Comparison of ENCODE assay signal across 21 cellular contexts in the genomic region with DNA sequence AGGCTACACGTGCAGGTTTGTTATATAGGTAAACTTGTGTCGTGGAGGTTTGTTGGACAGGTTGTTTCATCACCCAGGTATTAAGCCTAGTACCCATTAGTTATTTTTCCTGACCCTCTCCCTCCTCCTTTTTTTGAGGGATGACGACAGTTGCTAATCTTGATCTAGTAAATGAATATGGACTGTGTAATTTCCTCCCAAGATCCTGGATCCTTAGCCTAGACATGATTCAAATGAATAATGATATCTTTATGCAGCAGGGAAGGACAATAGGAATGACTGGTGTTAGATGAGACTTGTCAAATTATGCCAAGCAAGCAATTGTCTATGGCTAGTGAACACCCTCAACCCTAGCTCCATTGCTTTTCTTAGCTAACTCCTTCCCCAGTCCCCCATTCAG.
"Had no signal": no experiment of that assay in that cellular context is flagged by ENCODE, and none has a peak within 500 bp of the region (broad histone marks: within the 10 kb centered on the region; RNA-seq: fewer than 3 reads in every experiment).

No MANE protein-coding gene starts in this region.

- ATAC-seq: naive thymus-derived CD4-positive, alpha-beta T cell; sciatic nerve; stimulated activated memory B cell treated with anti-CD40 and anti-IgM and Interleukin-4, amounts not matched to agents 10 μg/mL and 1 μg/mL and 100 μg/mL, for 72 hours; upper lobe of right lung had no signal

- H3K27ac ChIP-seq: dorsolateral prefrontal cortex, epithelial cell of prostate, esophagus muscularis mucosa, parathyroid adenoma, prostate gland, spleen, tibial nerve, upper lobe of right lung, vagina had no signal

- H3K36me3 ChIP-seq: esophagus muscularis mucosa, prostate gland, spleen, tibial nerve, upper lobe of right lung, vagina had no signal

- H3K4me3 ChIP-seq: dorsolateral prefrontal cortex, esophagus muscularis mucosa, prostate gland, spleen, tibial nerve, upper lobe of right lung, vagina had no signal

- H3K27me3 ChIP-seq: dorsolateral prefrontal cortex, esophagus muscularis mucosa, spleen, tibial nerve, upper lobe of right lung, vagina had no signal

- DNase-seq: cortex of kidney; dorsolateral prefrontal cortex; effector CD8-positive, alpha-beta T cell; foreskin fibroblast; hippocampal formation; kidney glomerular epithelial cell; naive thymus-derived CD4-positive, alpha-beta T cell; nephron progenitor cell; spleen; stimulated activated CD4-positive, alpha-beta T cell treated with anti-CD3 and anti-CD28 coated beads, Interleukin-15, amount 100 ng/mL, for 24 hours; stimulated activated CD4-positive, alpha-beta T cell treated with anti-CD3 and anti-CD28 coated beads, Interleukin-1b, Interleukin-23, amount 100 ng/mL, for 48 hours; stimulated activated CD4-positive, alpha-beta T cell treated with anti-CD3 and anti-CD28 coated beads, Interleukin-4, amount 100 ng/mL, for 24 hours; upper lobe of right lung had no signal

- H3K4me1 ChIP-seq: esophagus muscularis mucosa, parathyroid adenoma, prostate gland, spleen, tibial nerve, upper lobe of right lung, vagina had no signal
